ENCODE assay signal across 14 cellular contexts in genomic region chr2:142983174-142983573, GRCh38.
DNase-seq lines count a peak whose midpoint lies in the region; ATAC-seq, FAIRE-seq and TF ChIP-seq lines count a peak whose summit lies in the region.
"Had no signal": no experiment of that assay in that cellular context is flagged by ENCODE, and none has a peak within 500 bp of the region (broad histone marks: within the 10 kb centered on the region; RNA-seq: fewer than 3 reads in every experiment).

No MANE protein-coding gene starts in this region.

- no peaks in the 10 kb centered on the region for H3K36me3 ChIP-seq in endothelial cell of umbilical vein (ENCODE audit: control insufficient read depth in 2 of 2, extremely low read depth in 1 of 2, insufficient read depth in 2 of 2, low read length in 2 of 2)
- no peaks in the 10 kb centered on the region for H3K36me3 ChIP-seq in aorta (ENCODE audit: control insufficient read depth in 1 of 2, insufficient read depth in 2 of 2, low read length in 1 of 2)
- no peaks in the 10 kb centered on the region for H3K36me3 ChIP-seq in CD8-positive, alpha-beta T cell (ENCODE audit: insufficient read depth, low read length)
- H3K36me3 ChIP-seq: neutrophil had no signal

- intact Hi-C loops in endothelial cell of umbilical vein (cut with micrococcal nuclease): loop anchor here (5.0 kb wide), 2 partner anchors 341 to 696 kb away; no protein-coding TSS in a partner anchor
- intact Hi-C loops in aorta (cut with DNase I): loop anchor here in 1 of 2 donors (5.0 kb wide), 2 partner anchors 191 to 301 kb away; no protein-coding TSS in a partner anchor
- intact Hi-C loops in CD8-positive, alpha-beta T cell (cut with DNase I, micrococcal nuclease): no loop called here

- ATAC-seq in GM19023 (IDR thresholded peaks at IDR 0.05; ENCODE audit: unreplicated experiment) (peak; percentile 47), GM21717 (IDR thresholded peaks at IDR 0.05; ENCODE audit: unreplicated experiment) (peak; percentile 91), HG03139 (IDR thresholded peaks at IDR 0.05; ENCODE audit: unreplicated experiment) (peak; percentile 71), aorta (ENCODE audit: low FRiP score) (no peak)
- ATAC-seq in CD8-positive, alpha-beta T cell: no peak

- H3K27me3 ChIP-seq in endothelial cell of umbilical vein (ENCODE audit: control insufficient read depth in 2 of 2, insufficient read depth in 2 of 2, low read length in 2 of 2) (no peaks in the 10 kb centered on the region), aorta (ENCODE audit: control insufficient read depth in 1 of 2, insufficient read depth in 2 of 2, low read length in 1 of 2) (no peaks in the 10 kb centered on the region)
- H3K27me3 ChIP-seq in CD8-positive, alpha-beta T cell (ENCODE audit: insufficient read depth, low read length): no peaks in the 10 kb centered on the region
- H3K27me3 ChIP-seq: neutrophil had no signal

- H3K27ac ChIP-seq in endothelial cell of umbilical vein (ENCODE audit: insufficient read depth, low read depth, low read length): no peak overlapping the region
- no peak overlapping the region for H3K27ac ChIP-seq in aorta (ENCODE audit: low read depth in 1 of 2, low read length in 2 of 2)
- H3K27ac ChIP-seq in CD8-positive, alpha-beta T cell (ENCODE audit: low read depth, low read length): no peak overlapping the region
- H3K27ac ChIP-seq: neutrophil had no signal

- H3K9me3 Mint-ChIP-seq in CD8-positive, alpha-beta T cell: no peaks in the 10 kb centered on the region

- no peak for TF ChIP-seq CTCF in endothelial cell of umbilical vein (IDR thresholded peaks at IDR 0.05; ENCODE audit: extremely low read depth in 1 of 2, insufficient read depth in 1 of 2, low read depth in 1 of 2, low read length in 2 of 2)
- no peak for TF ChIP-seq CTCF in CD8-positive, alpha-beta T cell (IDR thresholded peaks at IDR 0.05)

- H4K20me1 ChIP-seq in endothelial cell of umbilical vein (replicated peaks; ENCODE audit: control insufficient read depth, extremely low read depth, insufficient read depth, low read length): no peaks in the 10 kb centered on the region

- no TSS peak for BruUV-seq in endothelial cell of umbilical vein (replicated peaks; lab: Mats Ljungman, UMichigan)

- H3K36me3 Mint-ChIP-seq in CD8-positive, alpha-beta T cell: no peaks in the 10 kb centered on the region

- peaks cover 4% of the 10 kb centered on the region for H3K27me3 Mint-ChIP-seq in CD8-positive, alpha-beta T cell (ENCODE audit: low read depth)

- no peak overlapping the region for H3K4me2 ChIP-seq in endothelial cell of umbilical vein (ENCODE audit: insufficient read depth, low read length)

- no peak for FAIRE-seq in endothelial cell of umbilical vein (lab: Jason Lieb, UNC)
- FAIRE-seq: D721Med had no signal

- no peaks in the 10 kb centered on the region for H3K9me1 ChIP-seq in endothelial cell of umbilical vein (replicated peaks; ENCODE audit: control insufficient read depth, extremely low read depth, insufficient read depth, low read length)

- H3K4me1 ChIP-seq in endothelial cell of umbilical vein (ENCODE audit: control insufficient read depth, extremely low read depth, insufficient read depth, low read length): peaks cover 2% of the 10 kb centered on the region
- no peaks in the 10 kb centered on the region for H3K4me1 ChIP-seq in aorta (ENCODE audit: control insufficient read depth in 1 of 2, insufficient read depth in 2 of 2, low read length in 2 of 2)
- no peaks in the 10 kb centered on the region for H3K4me1 ChIP-seq in CD8-positive, alpha-beta T cell (ENCODE audit: insufficient read depth, low read length)

- WGBS in aorta, 2 donors: 95 to 97% methylated on average over 1 of the region's 1 CpG

- TF ChIP-seq POLR2A in endothelial cell of umbilical vein (IDR thresholded peaks at IDR 0.05; ENCODE audit: low read depth, low read length): no peak

- DNase-seq in endothelial cell of umbilical vein (ENCODE audit: low read depth, low spot score): no peak
- no peak for DNase-seq in hippocampal formation (lab: John Stamatoyannopoulos, UW)
- no peak for DNase-seq in NCI-H2107 treated with DMSO at 0.1 percent for 48 hours (lab: John Stamatoyannopoulos, UW; ENCODE audit: unreplicated experiment)
- DNase-seq in aorta: no peak
- no peak for DNase-seq in CD8-positive, alpha-beta T cell
- DNase-seq: activated effector memory CD4-positive, alpha-beta T cell treated with anti-CD3 and anti-CD28 coated beads, Interleukin-2, amount 50 U/mL, for 16 hours; cerebellar nuclear complex; NCI-H2171; stimulated activated CD4-positive, alpha-beta T cell treated with anti-CD3 and anti-CD28 coated beads, Interleukin-1b, Interleukin-23, amount 100 ng/mL, for 48 hours had no signal

- peak overlapping the region; percentile 21 for H2AFZ ChIP-seq in endothelial cell of umbilical vein (ENCODE audit: low read depth, low read length)

- dilution Hi-C loops in endothelial cell of umbilical vein (cut with MboI; ENCODE audit: extremely low pct_ligation_motif_present, low sequenced_read_pairs): no loop called here

- no peak overlapping the region for H3K27ac Mint-ChIP-seq in CD8-positive, alpha-beta T cell

- H3K79me2 ChIP-seq in endothelial cell of umbilical vein (ENCODE audit: control insufficient read depth, insufficient read depth, low read length): no peaks in the 10 kb centered on the region

- POLR2A ChIA-PET in endothelial cell of umbilical vein (lab: Charles Lee): no interaction called here
- POLR2A ChIA-PET in CD8-positive, alpha-beta T cell (lab: Charles Lee): no interaction called here

- CTCF ChIA-PET in endothelial cell of umbilical vein (lab: Charles Lee): interaction anchor here (1.5 to 2.3 kb wide), 3 partner anchors 10 to 351 kb away, joined by 3 to 9 read pairs (median 6); no protein-coding TSS in a partner anchor
- CTCF ChIA-PET in CD8-positive, alpha-beta T cell (lab: Charles Lee): no interaction called here

- H3K4me1 Mint-ChIP-seq in CD8-positive, alpha-beta T cell (ENCODE audit: low read depth): no peaks in the 10 kb centered on the region

- H3K4me3 Mint-ChIP-seq in CD8-positive, alpha-beta T cell: no peak overlapping the region

- no peak overlapping the region for H3K9ac ChIP-seq in endothelial cell of umbilical vein (replicated peaks; ENCODE audit: extremely low read depth, insufficient read depth, low read length)

- no peak overlapping the region for H3K4me3 ChIP-seq in endothelial cell of umbilical vein (replicated peaks in 1 of 3; ENCODE audit: insufficient read depth in 1 of 3, low read depth in 1 of 3, low read length in 3 of 3)
- no peak overlapping the region for H3K4me3 ChIP-seq in aorta (ENCODE audit: low read length in 2 of 2)
- H3K4me3 ChIP-seq in CD8-positive, alpha-beta T cell (ENCODE audit: low read depth, low read length): no peak overlapping the region

- H3K9me3 ChIP-seq in endothelial cell of umbilical vein (replicated peaks; ENCODE audit: control insufficient read depth, insufficient read depth, low read length): no peaks in the 10 kb centered on the region
- H3K9me3 ChIP-seq in aorta (ENCODE audit: control insufficient read depth, low read length): no peaks in the 10 kb centered on the region
- no peaks in the 10 kb centered on the region for H3K9me3 ChIP-seq in CD8-positive, alpha-beta T cell (ENCODE audit: low read length)
- H3K9me3 ChIP-seq: neutrophil had no signal

TF ChIP-seq in endothelial cell of umbilical vein, 7 proteins besides CTCF, POLR2A, EP300 and RAD21:
- no peak for TF ChIP-seq EZH2 (IDR thresholded peaks at IDR 0.05; ENCODE audit: borderline replicate concordance, low read depth, low read length, severe bottlenecking)
- no peak for TF ChIP-seq GATA2 (IDR thresholded peaks at IDR 0.05; ENCODE audit: insufficient read depth, insufficient read length, low read depth, low read length)
- no peak for TF ChIP-seq MAX (IDR thresholded peaks at IDR 0.05; ENCODE audit: insufficient read depth, insufficient read length)
- TF ChIP-seq POLR2AphosphoS5 (IDR thresholded peaks at IDR 0.05; ENCODE audit: insufficient read depth, low read depth, low read length): no peak
- no peak for TF ChIP-seq FOS (IDR thresholded peaks at IDR 0.05; ENCODE audit: borderline replicate concordance, insufficient read depth, low read length)
- TF ChIP-seq JUN (IDR thresholded peaks at IDR 0.05; ENCODE audit: borderline replicate concordance, insufficient read depth, insufficient read length, low read depth): no peak
- TF ChIP-seq MYC (IDR thresholded peaks at IDR 0.05; ENCODE audit: low read depth, low read length): no peak
TF ChIP-seq in endothelial cell of umbilical vein: peak in this region for 0.

Comparison
In these comparisons a context has a peak if more than half of its experiments do, and no peak if none do; other contexts are left out.
1. ATAC-seq: peak in GM19023 (single experiment), GM21717 (single experiment) and HG03139 (single experiment); none in aorta (single experiment) and CD8-positive, alpha-beta T cell (single experiment).